In genomic region chr9:77588319-77588937, GRCh38 we compare ENCODE assay signal across 9 cellular contexts. TPM values are rescaled to one million over a fixed set of nuclear protein-coding genes. Genes with fewer than 3 reads are reported as not detected.
DNase-seq lines count a peak whose midpoint lies in the region; TF ChIP-seq lines count a peak whose summit lies in the region.
"Had no signal": no experiment of that assay in that cellular context is flagged by ENCODE, and none has a peak within 500 bp of the region (broad histone marks: within the 10 kb centered on the region; RNA-seq: fewer than 3 reads in every experiment).

No MANE protein-coding gene starts in this region.

- no peaks in the 10 kb centered on the region for H3K9me3 ChIP-seq in ascending aorta

- intact Hi-C loops in ascending aorta (cut with DNase I), result loop anchor here (1.0 kb wide), 1 partner anchor 10 kb away; no protein-coding TSS in a partner anchor

- H3K36me3 ChIP-seq in ascending aorta, result no peaks in the 10 kb centered on the region

- H3K4me1 ChIP-seq in ascending aorta, result no peaks in the 10 kb centered on the region

- H3K4me3 ChIP-seq in fibroblast of villous mesenchyme (ENCODE audit: low read depth, low read length) (no peak overlapping the region), ascending aorta (no peak overlapping the region)

- no peaks in the 10 kb centered on the region for H3K27me3 ChIP-seq in ascending aorta

- H3K27ac ChIP-seq in ascending aorta, result no peak overlapping the region

- DNase-seq in H4 (ENCODE audit: low spot score) (peak; percentile 50), RKO (ENCODE audit: low spot score) (peak; percentile 68), fibroblast of villous mesenchyme (ENCODE audit: low read depth) (peak; percentile 81), renal cortical epithelial cell (ENCODE audit: low read depth) (peak; percentile 72), ascending aorta (ENCODE audit: low spot score in 2 of 2) (no peak), ecto neural progenitor cell (ENCODE audit: low spot score) (no peak), NCI-H2081 treated with DMSO at 0.1 percent for 48 hours (lab: John Stamatoyannopoulos, UW) (no peak)
- DNase-seq in NK-92 treated with Interleukin-12 subunit alpha and Interleukin-12 subunit beta, amount 100 ng/mL, for 24 hours (lab: John Stamatoyannopoulos, UW), result no peak
- DNase-seq: NCI-H526 treated with DMSO at 0.1 percent for 48 hours had no signal

- TF ChIP-seq CTCF in fibroblast of villous mesenchyme (IDR thresholded peaks at IDR 0.05; ENCODE audit: insufficient read depth, low read depth, low read length) (no peak), ascending aorta (IDR thresholded peaks at IDR 0.05) (no peak)

RNA-seq across cellular contexts. Expression of gene GNA14, which starts 59.7 kb away (rescaled TPM):
- total RNA-seq in H4 (2014; rRNA removed; shearing (Covaris generic)), result 0.06 TPM in 1 of 2 replicates, not detected in the other
- total RNA-seq in fibroblast of villous mesenchyme (1.3 and 6.5 TPM in 2 replicates), renal cortical epithelial cell (0.10 and 0.17 TPM in 2 replicates), ascending aorta (3.5 TPM)

Comparison
In these comparisons a context has a peak if more than half of its experiments do, and no peak if none do; other contexts are left out.
1. DNase-seq: peak in H4 (single experiment), RKO (single experiment), fibroblast of villous mesenchyme (single experiment) and renal cortical epithelial cell (single experiment); none in ascending aorta (0 of 2), ecto neural progenitor cell (single experiment), NK-92 treated with Interleukin-12 subunit alpha and Interleukin-12 subunit beta, amount 100 ng/mL, for 24 hours (single experiment) and NCI-H2081 treated with DMSO at 0.1 percent for 48 hours (single experiment).